In the genomic region with DNA sequence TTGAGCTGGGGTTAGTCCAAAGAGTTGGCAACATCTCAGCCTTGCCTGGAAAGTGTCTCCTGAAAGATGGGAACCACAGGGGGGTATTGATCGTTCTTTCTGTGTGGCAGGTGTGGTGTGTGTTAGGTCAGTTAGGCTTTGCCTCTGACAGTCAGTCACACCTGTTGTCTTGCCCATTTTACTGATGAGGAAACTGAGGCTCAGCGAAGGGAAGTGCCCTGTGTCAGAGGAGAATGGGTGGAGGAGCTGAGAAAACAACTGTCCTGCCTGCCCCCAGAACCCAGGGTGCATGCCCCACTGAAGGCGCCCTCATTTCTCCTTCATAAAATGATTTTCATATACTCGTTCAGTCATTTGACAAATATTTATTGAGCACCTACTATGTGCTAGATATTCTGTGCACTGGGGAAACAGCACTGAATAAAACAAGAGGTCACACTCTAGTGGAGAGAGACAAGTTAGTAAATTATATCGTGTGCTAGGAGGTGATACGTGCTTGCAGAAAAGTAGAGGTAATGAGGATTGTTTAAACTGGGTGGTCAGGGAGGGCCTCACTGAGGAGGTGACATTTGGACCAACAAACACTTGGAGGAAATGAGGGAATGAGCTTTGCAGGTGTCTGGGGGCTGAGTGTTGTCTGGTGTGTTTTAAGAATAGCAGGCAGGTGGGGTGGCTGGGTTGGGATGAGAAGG, we compare ENCODE assay signal across 10 cellular contexts. TPM values are rescaled to one million over a fixed set of nuclear protein-coding genes. Genes with fewer than 3 reads are reported as not detected.
A peak's percentile ranks its signal among the peaks of the same experiment; 100 is the strongest.
DNase-seq lines count a peak whose midpoint lies in the region; ATAC-seq and TF ChIP-seq lines count a peak whose summit lies in the region.
"Had no signal": no experiment of that assay in that cellular context is flagged by ENCODE, and none has a peak within 500 bp of the region (broad histone marks: within the 10 kb centered on the region; RNA-seq: fewer than 3 reads in every experiment).

No MANE protein-coding gene starts in this region.

- no peak overlapping the region for H2AFZ ChIP-seq in DND-41 (ENCODE audit: low read depth, low read length)
- no peak overlapping the region for H2AFZ ChIP-seq in Loucy (ENCODE audit: low read length)
- H2AFZ ChIP-seq in neuronal stem cell (ENCODE audit: low read length) = no peak overlapping the region

- peaks cover 28% of the 10 kb centered on the region for H3K4me1 ChIP-seq in DND-41 (ENCODE audit: insufficient read depth, low read length)
- peaks cover 31% of the 10 kb centered on the region for H3K4me1 ChIP-seq in Loucy (ENCODE audit: insufficient read depth, low read length, poor library complexity, severe bottlenecking)
- peaks cover 32% of the 10 kb centered on the region for H3K4me1 ChIP-seq in effector memory CD4-positive, alpha-beta T cell (ENCODE audit: control insufficient read depth, insufficient read depth, low read length, poor library complexity, severe bottlenecking)
- peaks cover 2 to 13% of the 10 kb centered on the region in 2 donors for H3K4me1 ChIP-seq in neuronal stem cell (ENCODE audit: control insufficient read depth in 2 of 2, insufficient read depth in 1 of 2, low read depth in 1 of 2, low read length in 2 of 2)

- no peak for TF ChIP-seq CTCF in DND-41 (IDR thresholded peaks at IDR 0.05; ENCODE audit: borderline replicate concordance, extremely low read depth, low read length, poor library complexity, severe bottlenecking)
- TF ChIP-seq CTCF in Loucy (conservative IDR thresholded peaks at IDR 0.05; ENCODE audit: low read length) = no peak

- H2BK5ac ChIP-seq in neuronal stem cell (ENCODE audit: low read length) = no peak overlapping the region

- H4K91ac ChIP-seq in neuronal stem cell (ENCODE audit: low read depth, low read length, poor library complexity) = no peak overlapping the region

- H3K4ac ChIP-seq in neuronal stem cell (ENCODE audit: low read length) = no peak overlapping the region

- H3K27me3 ChIP-seq in DND-41 (ENCODE audit: insufficient read depth, low read length, poor library complexity) (peaks cover 18% of the 10 kb centered on the region), Loucy (ENCODE audit: insufficient read depth, low read length, poor library complexity, severe bottlenecking) (no peaks in the 10 kb centered on the region), neuronal stem cell (ENCODE audit: control insufficient read depth in 3 of 3, insufficient read depth in 3 of 3, low read depth in 1 of 3, low read length in 3 of 3) (peaks cover 7 to 65% (median 31%) of the 10 kb centered on the region in 3 experiments)
- no peaks in the 10 kb centered on the region for H3K27me3 ChIP-seq in effector memory CD4-positive, alpha-beta T cell (replicated peaks; ENCODE audit: control insufficient read depth, insufficient read depth, low read length, poor library complexity, severe bottlenecking)

- DNase-seq in DND-41 (no peak), neuronal stem cell (ENCODE audit: low spot score) (no peak), SHP77 (lab: John Stamatoyannopoulos, UW) (no peak), NCI-H2029 treated with DMSO at 0.1 percent for 48 hours (lab: John Stamatoyannopoulos, UW) (no peak), HuH-7 (ENCODE audit: low spot score) (no peak)
- no peak for DNase-seq in effector memory CD4-positive, alpha-beta T cell
- DNase-seq: cerebellar nuclear complex, NCI-H1417 had no signal

- H2BK15ac ChIP-seq in neuronal stem cell (ENCODE audit: low read length) = no peak overlapping the region

- no peaks in the 10 kb centered on the region for H3K79me1 ChIP-seq in neuronal stem cell (ENCODE audit: low read depth, low read length)

- no peak overlapping the region for H4K8ac ChIP-seq in neuronal stem cell (ENCODE audit: low read depth, low read length)

- no peak overlapping the region for H2BK12ac ChIP-seq in neuronal stem cell (ENCODE audit: low read length)

- no peak overlapping the region for H3K14ac ChIP-seq in neuronal stem cell (ENCODE audit: low read length)

- no peak overlapping the region for H3K18ac ChIP-seq in neuronal stem cell (ENCODE audit: low read length)

- H3K9ac ChIP-seq in DND-41 (ENCODE audit: low read depth, low read length) (peak overlapping the region; percentile 83; the same call in 1 of the 2 replicates), Loucy (ENCODE audit: low read depth, low read length, poor library complexity, severe bottlenecking) (peak overlapping the region; percentile 91), neuronal stem cell (ENCODE audit: low read depth, low read length, poor library complexity) (no peak overlapping the region)

- peaks cover 12% of the 10 kb centered on the region; the same call in 1 of the 2 replicates for H3K79me2 ChIP-seq in DND-41 (ENCODE audit: insufficient read depth, low read length)
- peaks cover 40% of the 10 kb centered on the region for H3K79me2 ChIP-seq in Loucy (ENCODE audit: insufficient read depth, low read length)

- H2AK5ac ChIP-seq in neuronal stem cell (ENCODE audit: low read depth, low read length) = peak overlapping the region; percentile 89

- H4K20me1 ChIP-seq in DND-41 (ENCODE audit: insufficient read depth, low read length) (peaks cover 3% of the 10 kb centered on the region; the same call in 1 of the 2 replicates), Loucy (ENCODE audit: insufficient read depth, low read length, poor library complexity, severe bottlenecking) (peaks cover 34% of the 10 kb centered on the region)

- H3K4me3 ChIP-seq in DND-41 (ENCODE audit: low read depth in 1 of 2, low read length in 2 of 2) = peak overlapping the region in 1 of 2 experiments; percentile 93; a peak in 2 of 4 replicates
- peak overlapping the region; percentile 87 for H3K4me3 ChIP-seq in Loucy (ENCODE audit: low read length, poor library complexity, severe bottlenecking)
- H3K4me3 ChIP-seq in effector memory CD4-positive, alpha-beta T cell (ENCODE audit: insufficient read depth, low read depth, low read length, poor library complexity, severe bottlenecking) = peak overlapping the region; percentile 99
- H3K4me3 ChIP-seq in neuronal stem cell (ENCODE audit: low read length in 2 of 2) = no peak overlapping the region

- ATAC-seq in DND-41 (ENCODE audit: insufficient read depth, low read depth) (no peak), GM19351 (IDR thresholded peaks at IDR 0.05; ENCODE audit: unreplicated experiment) (no peak)

- H3F3A ChIP-seq in Loucy (ENCODE audit: low read depth) = no peaks in the 10 kb centered on the region

- no CpG with 5 or more reads among the region's 6 CpGs for WGBS in neuronal stem cell (ENCODE audit: extremely low coverage in 2 of 2, insufficient read length in 2 of 2, insufficient replicate concordance in 1 of 2), 2 donors

- H3K9me2 ChIP-seq in Loucy (replicated peaks; ENCODE audit: low read depth, low read length) = no peaks in the 10 kb centered on the region

- H3K4me2 ChIP-seq in DND-41 (ENCODE audit: insufficient read depth, low read length) (peak overlapping the region; percentile 91), Loucy (ENCODE audit: low read depth, low read length, poor library complexity, severe bottlenecking) (peak overlapping the region; percentile 100), neuronal stem cell (ENCODE audit: insufficient read depth, low read length, poor library complexity, severe bottlenecking) (no peak overlapping the region)

- H2BK120ac ChIP-seq in neuronal stem cell (ENCODE audit: low read depth, low read length) = no peak overlapping the region

- H3K36me3 ChIP-seq in DND-41 (ENCODE audit: insufficient read depth, low read length) = peaks cover 39% of the 10 kb centered on the region
- peaks cover 38% of the 10 kb centered on the region; the same call in 1 of the 2 replicates for H3K36me3 ChIP-seq in Loucy (ENCODE audit: insufficient read depth, low read length)
- H3K36me3 ChIP-seq in effector memory CD4-positive, alpha-beta T cell (ENCODE audit: control insufficient read depth, insufficient read depth, low read length) = peaks cover 50% of the 10 kb centered on the region
- no peaks in the 10 kb centered on the region for H3K36me3 ChIP-seq in neuronal stem cell (replicated peaks in 1 of 2; ENCODE audit: control insufficient read depth in 2 of 2, insufficient read depth in 2 of 2, low read length in 2 of 2)

- no peak overlapping the region for H3K23ac ChIP-seq in neuronal stem cell (ENCODE audit: low read depth, low read length, poor library complexity)

- H3K9me3 ChIP-seq in DND-41 (ENCODE audit: insufficient read depth, low read length, severe bottlenecking) (no peaks in the 10 kb centered on the region), Loucy (ENCODE audit: insufficient read depth, low read depth, low read length) (no peaks in the 10 kb centered on the region), neuronal stem cell (replicated peaks in 1 of 2; ENCODE audit: control insufficient read depth in 2 of 2, insufficient read depth in 1 of 2, low read depth in 1 of 2, low read length in 2 of 2) (no peaks in the 10 kb centered on the region)
- H3K9me3 ChIP-seq in effector memory CD4-positive, alpha-beta T cell (ENCODE audit: control insufficient read depth, low read length) = no peaks in the 10 kb centered on the region

- H3K27ac ChIP-seq in DND-41 (ENCODE audit: low read length) = no peak overlapping the region; the same call in 1 of the 2 replicates
- H3K27ac ChIP-seq in effector memory CD4-positive, alpha-beta T cell (ENCODE audit: insufficient read depth, low read length, poor library complexity, severe bottlenecking) = peak overlapping the region; percentile 93
- no peak overlapping the region for H3K27ac ChIP-seq in neuronal stem cell (replicated peaks; ENCODE audit: low read length)

RNA-seq across cellular contexts. Expression of gene FXYD5, which starts 1.6 kb away (rescaled TPM):
- polyA plus RNA-seq in neuronal stem cell (2013, experiment 1 of 2) = 47.1 TPM
- polyA plus RNA-seq in neuronal stem cell (2013, experiment 2 of 2) = 45.6 TPM

RNA-seq across cellular contexts. Expression of gene FXYD7, which starts 13.1 kb away (rescaled TPM):
- polyA plus RNA-seq in neuronal stem cell (2013, experiment 1 of 2) = 2.3 TPM
- polyA plus RNA-seq in neuronal stem cell (2013, experiment 2 of 2) = 2.6 TPM

RNA-seq across cellular contexts. Expression of gene FXYD1, which starts 17.5 kb away (rescaled TPM):
- polyA plus RNA-seq in neuronal stem cell (2013, experiment 1 of 2) = 0.85 TPM
- 1.2 TPM for polyA plus RNA-seq in neuronal stem cell (2013, experiment 2 of 2)

RNA-seq across cellular contexts. Expression of gene LGI4, which starts 21.3 kb away (rescaled TPM):
- polyA plus RNA-seq in neuronal stem cell (2013, experiment 1 of 2) = 2.0 TPM
- 1.8 TPM for polyA plus RNA-seq in neuronal stem cell (2013, experiment 2 of 2)

RNA-seq across cellular contexts. Expression of gene FXYD3, which starts 40.5 kb away (rescaled TPM):
- 0.07 TPM for polyA plus RNA-seq in neuronal stem cell (2013, experiment 1 of 2)
- polyA plus RNA-seq in neuronal stem cell (2013, experiment 2 of 2) = 0.12 TPM

Comparison
In these comparisons a context has a peak if more than half of its experiments do, and no peak if none do; other contexts are left out.
1. H3K4me3 ChIP-seq: peak in Loucy (single experiment) and effector memory CD4-positive, alpha-beta T cell (single experiment); none in neuronal stem cell (0 of 2).